In the genomic region with DNA sequence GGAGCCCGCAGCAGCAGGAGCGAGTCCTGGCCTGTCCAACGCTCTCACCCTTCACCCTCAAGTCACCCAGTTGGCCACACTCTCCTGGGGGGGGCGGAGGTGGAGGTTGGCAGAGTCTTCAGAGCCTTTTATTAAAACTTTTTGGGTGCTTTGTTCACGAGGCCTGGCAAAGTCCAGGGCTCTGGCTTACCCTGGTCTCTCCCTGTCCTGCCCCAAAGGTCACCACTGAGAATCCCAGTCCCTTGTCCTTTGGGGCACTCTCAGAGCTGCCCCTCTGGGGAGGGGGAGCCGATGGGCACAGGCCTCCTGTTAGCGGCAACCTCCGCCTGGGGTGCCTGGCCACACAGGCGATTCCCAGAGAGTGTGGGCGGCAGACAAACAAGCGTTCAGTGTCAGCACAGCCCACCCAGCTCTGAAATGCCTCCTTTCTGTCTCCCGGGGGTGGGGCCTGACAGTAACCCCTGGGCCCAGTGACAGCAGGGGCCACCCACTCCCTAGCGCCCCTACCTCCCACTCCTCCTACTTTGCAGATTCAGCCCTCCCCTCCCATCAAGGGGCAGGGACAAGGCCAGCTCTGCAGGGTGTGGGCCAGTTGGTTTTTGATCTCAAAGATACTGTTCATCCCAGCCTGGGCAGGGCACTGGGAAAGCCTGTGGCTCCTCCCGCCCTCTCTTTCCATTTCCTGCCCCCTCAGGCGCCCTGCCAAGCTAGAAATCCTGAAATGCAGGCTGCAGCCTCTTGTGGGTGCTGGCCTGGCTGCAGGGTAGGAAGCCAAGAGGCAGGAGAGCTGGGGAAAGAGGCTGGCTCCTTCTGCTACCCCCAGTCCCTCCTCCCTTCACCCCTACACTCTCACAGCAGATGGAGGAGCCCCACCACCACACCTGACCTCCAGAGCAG, we compare ENCODE assay signal across 9 cellular contexts. TPM values are rescaled to one million over a fixed set of nuclear protein-coding genes. Genes with fewer than 3 reads are reported as not detected.
DNase-seq lines count a peak whose midpoint lies in the region; ATAC-seq and TF ChIP-seq lines count a peak whose summit lies in the region.
"Had no signal": no experiment of that assay in that cellular context is flagged by ENCODE, and none has a peak within 500 bp of the region (broad histone marks: within the 10 kb centered on the region; RNA-seq: fewer than 3 reads in every experiment).

No MANE protein-coding gene starts in this region.

- peak; percentile 63 for DNase-seq in EL
- peak; percentile 70 to 78 for DNase-seq in NCI-H526 (lab: John Stamatoyannopoulos, UW)
- peak in 1 of 2 donors; percentile 66 for DNase-seq in foreskin keratinocyte
- peak; percentile 20 for DNase-seq in putamen (ENCODE audit: low spot score)
- no peak for DNase-seq in activated CD4-positive, alpha-beta T cell treated with anti-CD3 and anti-CD28 coated beads, Interleukin-2, amount 50 U/mL, for 4 hours
- DNase-seq in immature natural killer cell, result no peak
- no peak for DNase-seq in mesenteric fat pad (ENCODE audit: low spot score)

- no peak overlapping the region for H3K4me3 Mint-ChIP-seq in immature natural killer cell
- H3K4me3 Mint-ChIP-seq: activated naive CD4-positive, alpha-beta T cell treated with anti-CD3 and anti-CD28 coated beads, Interleukin-2, amount 50 U/mL, for 24 hours had no signal

- H3K9me3 Mint-ChIP-seq in immature natural killer cell, result no peaks in the 10 kb centered on the region
- H3K9me3 Mint-ChIP-seq: activated naive CD4-positive, alpha-beta T cell treated with anti-CD3 and anti-CD28 coated beads, Interleukin-2, amount 50 U/mL, for 24 hours had no signal

- peaks cover 2 to 19% (median 2%) of the 10 kb centered on the region in 3 donors for H3K27me3 Mint-ChIP-seq in immature natural killer cell (ENCODE audit: low read depth in 3 of 3)

- TF ChIP-seq CTCF in foreskin keratinocyte (conservative IDR thresholded peaks at IDR 0.05), result peak; percentile 44

- no peaks in the 10 kb centered on the region for H3K4me1 Mint-ChIP-seq in immature natural killer cell
- H3K4me1 Mint-ChIP-seq: activated naive CD4-positive, alpha-beta T cell treated with anti-CD3 and anti-CD28 coated beads, Interleukin-2, amount 50 U/mL, for 24 hours had no signal

- H3K27ac ChIP-seq in foreskin keratinocyte, result no peak overlapping the region

- H3K27me3 ChIP-seq in foreskin keratinocyte, result no peaks in the 10 kb centered on the region

- no peaks in the 10 kb centered on the region for H3K36me3 Mint-ChIP-seq in immature natural killer cell
- H3K36me3 Mint-ChIP-seq: activated naive CD4-positive, alpha-beta T cell treated with anti-CD3 and anti-CD28 coated beads, Interleukin-2, amount 50 U/mL, for 24 hours had no signal

- H3K4me1 ChIP-seq in foreskin keratinocyte, result peaks cover 27% of the 10 kb centered on the region

- peak; percentile 64 for ATAC-seq in foreskin keratinocyte
- no peak for ATAC-seq in GM21528 (IDR thresholded peaks at IDR 0.05; ENCODE audit: low FRiP score, unreplicated experiment)

- no peak overlapping the region for H3K27ac Mint-ChIP-seq in immature natural killer cell
- H3K27ac Mint-ChIP-seq: activated naive CD4-positive, alpha-beta T cell treated with anti-CD3 and anti-CD28 coated beads, Interleukin-2, amount 50 U/mL, for 24 hours had no signal

RNA-seq across cellular contexts. Expression of gene EMP2, which starts 36.6 kb away (rescaled TPM):
- total RNA-seq in foreskin keratinocyte (30.8 and 31.7 TPM in 2 replicates), mesenteric fat pad (68.1 TPM)
- polyA plus RNA-seq in foreskin keratinocyte (31.7 and 44.1 TPM in 2 replicates), immature natural killer cell (not detected)

Comparison
In these comparisons a context has a peak if more than half of its experiments do, and no peak if none do; other contexts are left out.
1. DNase-seq: peak in EL (single experiment), NCI-H526 (2 of 2) and putamen (single experiment); none in activated CD4-positive, alpha-beta T cell treated with anti-CD3 and anti-CD28 coated beads, Interleukin-2, amount 50 U/mL, for 4 hours (0 of 2), immature natural killer cell (0 of 3) and mesenteric fat pad (single experiment).